In the genomic region with DNA sequence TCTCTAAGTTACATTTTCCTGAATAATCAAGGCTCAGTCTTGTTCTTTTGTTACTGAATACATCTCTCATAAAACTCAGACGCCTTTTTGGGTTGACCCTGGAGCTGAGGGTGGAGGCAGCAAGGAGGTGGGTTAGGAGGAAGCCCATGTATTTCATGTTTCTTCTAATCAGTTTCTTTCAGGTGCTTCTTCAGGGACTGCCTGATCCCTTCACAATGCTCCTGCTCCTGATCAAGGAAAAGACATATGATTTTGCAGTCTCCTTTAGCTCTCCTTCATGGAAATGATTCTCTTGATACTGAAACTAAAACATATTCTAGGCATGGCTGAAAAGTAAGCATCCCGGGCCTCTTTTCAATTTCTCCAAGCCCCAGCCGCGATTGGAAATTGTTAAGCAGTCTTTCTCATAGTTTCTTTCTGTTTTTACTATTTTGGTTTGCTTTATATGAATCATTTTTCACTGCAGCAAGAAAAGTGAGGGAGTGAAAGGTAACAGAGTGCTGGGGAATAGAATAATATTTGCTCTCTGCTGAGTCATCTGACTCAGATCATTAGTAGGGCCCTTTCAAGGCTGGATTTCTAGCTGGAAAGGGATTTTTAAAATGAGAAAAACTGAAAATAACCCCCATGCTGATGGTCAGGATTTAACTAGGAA, we compare ENCODE assay signal across 10 cellular contexts.
DNase-seq lines count a peak whose midpoint lies in the region; ATAC-seq, FAIRE-seq and TF ChIP-seq lines count a peak whose summit lies in the region.
"Had no signal": no experiment of that assay in that cellular context is flagged by ENCODE, and none has a peak within 500 bp of the region (broad histone marks: within the 10 kb centered on the region; RNA-seq: fewer than 3 reads in every experiment).

No MANE protein-coding gene starts in this region.

- H3K4me3 ChIP-seq in AG09309 (ENCODE audit: control insufficient read depth, low read depth, low read length), result peak overlapping the region; percentile 19

- no peak for TF ChIP-seq POLR2A in GM12891 (IDR thresholded peaks at IDR 0.05; ENCODE audit: low read depth, low read length)

- FAIRE-seq in RCC 7860 (lab: Jason Lieb, UNC), result peak; percentile 95
- no peak for FAIRE-seq in GM12891 (lab: Jason Lieb, UNC)
- FAIRE-seq: TTC549 had no signal

- no peak for TF ChIP-seq CTCF in AG09309 (IDR thresholded peaks at IDR 0.05; ENCODE audit: control insufficient read depth, insufficient read depth, low read depth, low read length, missing control alignments)

- DNase-seq in AG09309 (ENCODE audit: low read depth) (no peak), RCC 7860 (ENCODE audit: low spot score) (peak; percentile 77), fibroblast of peridontal ligament (ENCODE audit: extremely low read depth) (peak; percentile 68), putamen (ENCODE audit: low spot score) (peak; percentile 45), HuH-7 (ENCODE audit: low spot score) (no peak), dermis blood vessel endothelial cell (no peak), GM12891 (ENCODE audit: insufficient read length, low spot score) (no peak)
- DNase-seq: GOT3 had no signal

- ATAC-seq in activated CD4-positive, CD25-positive, alpha-beta regulatory T cell treated with anti-CD3 and anti-CD28 coated beads, Interleukin-2, amount 50 U/mL, for 24 hours, result no peak

TF ChIP-seq in GM12891, 5 proteins besides CTCF, POLR2A, EP300 and RAD21:
- TF ChIP-seq POU2F2 (IDR thresholded peaks at IDR 0.05; ENCODE audit: low read depth, low read length) (no peak), TAF1 (IDR thresholded peaks at IDR 0.05; ENCODE audit: low read depth, low read length) (no peak), SPI1 (IDR thresholded peaks at IDR 0.05; ENCODE audit: low read depth, low read length) (no peak), POLR2AphosphoS5 (IDR thresholded peaks at IDR 0.05; ENCODE audit: low read depth, low read length) (no peak), PAX5 (IDR thresholded peaks at IDR 0.05; ENCODE audit: insufficient read depth, low read length, severe bottlenecking) (no peak)

Comparison
In these comparisons a context has a peak if more than half of its experiments do, and no peak if none do; other contexts are left out.
1. DNase-seq: peak in RCC 7860 (single experiment), fibroblast of peridontal ligament (single experiment) and putamen (single experiment); none in AG09309 (single experiment), HuH-7 (single experiment), dermis blood vessel endothelial cell (single experiment) and GM12891 (single experiment).